In genomic region chr4:113316879-113317278, GRCh38 we compare ENCODE assay signal across 8 cellular contexts.
DNase-seq lines count a peak whose midpoint lies in the region; ATAC-seq and FAIRE-seq lines count a peak whose summit lies in the region.

No MANE protein-coding gene starts in this region.

- H3K4me1 ChIP-seq in CD4-positive, alpha-beta memory T cell (ENCODE audit: insufficient read depth, low read length) = no peaks in the 10 kb centered on the region

- peaks cover 7 to 12% (median 10%) of the 10 kb centered on the region in 4 donors for H3K4me1 Mint-ChIP-seq in CD4-positive, alpha-beta memory T cell

- H3K27me3 ChIP-seq in CD4-positive, alpha-beta memory T cell (ENCODE audit: insufficient read depth, low read length) = no peaks in the 10 kb centered on the region

- H3K4me3 Mint-ChIP-seq in CD4-positive, alpha-beta memory T cell = peak overlapping the region in 6 of 8 donors; percentile 35 to 69 (median 58)

- ATAC-seq in HG03097 (IDR thresholded peaks at IDR 0.05; ENCODE audit: low FRiP score, unreplicated experiment) = peak; percentile 99

- peak overlapping the region in 4 of 7 donors; percentile 57 to 78 (median 64) for H3K27ac Mint-ChIP-seq in CD4-positive, alpha-beta memory T cell

- DNase-seq in CD4-positive, alpha-beta memory T cell = peak; percentile 13 to 51 (median 27)
- DNase-seq in GM19239 (ENCODE audit: insufficient read length, low spot score) (peak; percentile 33), astrocyte of the hippocampus (ENCODE audit: low read depth, low spot score) (peak; percentile 20), SW 1271 (lab: John Stamatoyannopoulos, UW) (no peak), AG08395 (ENCODE audit: low spot score) (no peak), DMS114 treated with DMSO at 0.1 percent for 48 hours (lab: John Stamatoyannopoulos, UW; ENCODE audit: unreplicated experiment) (no peak), OCI-M2 (lab: John Stamatoyannopoulos, UW; ENCODE audit: unreplicated experiment) (no peak)

- peaks cover 0 to 5% of the 10 kb centered on the region in 2 donors for H3K27me3 Mint-ChIP-seq in CD4-positive, alpha-beta memory T cell

- no peaks in the 10 kb centered on the region for H3K36me3 ChIP-seq in CD4-positive, alpha-beta memory T cell (ENCODE audit: insufficient read depth, low read length)

- no peaks in the 10 kb centered on the region for H3K36me3 Mint-ChIP-seq in CD4-positive, alpha-beta memory T cell

- H3K27ac ChIP-seq in CD4-positive, alpha-beta memory T cell (ENCODE audit: low read depth, low read length) = no peak overlapping the region

- intact Hi-C loops in CD4-positive, alpha-beta memory T cell (cut with micrococcal nuclease) = no loop called here

- CTCF ChIA-PET in CD4-positive, alpha-beta memory T cell (lab: Charles Lee; ENCODE audit: partially characterized antibody) = no interaction called here

- peak; percentile 95 for FAIRE-seq in GM19239 (lab: Jason Lieb, UNC)

- no peak overlapping the region for H3K4me3 ChIP-seq in CD4-positive, alpha-beta memory T cell (ENCODE audit: low read length in 2 of 2)

- H3K9me3 ChIP-seq in CD4-positive, alpha-beta memory T cell (ENCODE audit: control insufficient read depth in 1 of 2, low read length in 2 of 2) = no peaks in the 10 kb centered on the region

- POLR2A ChIA-PET in CD4-positive, alpha-beta memory T cell (lab: Charles Lee; ENCODE audit: partially characterized antibody) = no interaction called here

- no peaks in the 10 kb centered on the region for H3K9me3 Mint-ChIP-seq in CD4-positive, alpha-beta memory T cell

Comparison
In these comparisons a context has a peak if more than half of its experiments do, and no peak if none do; other contexts are left out.
1. DNase-seq: peak in CD4-positive, alpha-beta memory T cell (5 of 5), GM19239 (single experiment) and astrocyte of the hippocampus (single experiment); none in SW 1271 (0 of 2), AG08395 (single experiment), DMS114 treated with DMSO at 0.1 percent for 48 hours (single experiment) and OCI-M2 (single experiment).